In genomic region chr11:8717544-8717875, GRCh38 we compare ENCODE assay signal across 11 cellular contexts. TPM values are rescaled to one million over a fixed set of nuclear protein-coding genes. Genes with fewer than 3 reads are reported as not detected.
A peak's percentile ranks its signal among the peaks of the same experiment; 100 is the strongest.
DNase-seq lines count a peak whose midpoint lies in the region; ATAC-seq, FAIRE-seq and TF ChIP-seq lines count a peak whose summit lies in the region.
"Had no signal": no experiment of that assay in that cellular context is flagged by ENCODE, and none has a peak within 500 bp of the region (broad histone marks: within the 10 kb centered on the region; RNA-seq: fewer than 3 reads in every experiment).

No MANE protein-coding gene starts in this region.

- H3K36me3 ChIP-seq in Caco-2 (ENCODE audit: control insufficient read depth, insufficient read depth, low read length) (peaks cover 1% of the 10 kb centered on the region), RWPE2 (ENCODE audit: low read depth) (peaks cover 43% of the 10 kb centered on the region), keratinocyte (ENCODE audit: control insufficient read depth in 2 of 2, extremely low read depth in 1 of 2, insufficient read depth in 2 of 2, low read length in 2 of 2) (peaks cover 21 to 38% of the 10 kb centered on the region in 2 experiments)

- peaks cover 49% of the 10 kb centered on the region for H3K36me3 Mint-ChIP-seq in Caco-2 (ENCODE audit: insufficient read depth, unreplicated experiment)
- no peaks in the 10 kb centered on the region for H3K36me3 Mint-ChIP-seq in natural killer cell treated with Interleukin-12 subunit alpha and Interleukin-12 subunit beta and Interleukin-15 and Interleukin-18, amount 100 ng/mL, for 72 hours
- H3K36me3 Mint-ChIP-seq: CD14-positive monocyte had no signal

- H3K4me3 ChIP-seq in Caco-2 (ENCODE audit: low read depth, low read length): no peak overlapping the region
- no peak overlapping the region for H3K4me3 ChIP-seq in RWPE2 (ENCODE audit: severe bottlenecking)
- H3K4me3 ChIP-seq in keratinocyte (ENCODE audit: control insufficient read depth in 2 of 3, extremely low read depth in 1 of 3, insufficient read depth in 2 of 3, low read depth in 1 of 3, low read length in 3 of 3): no peak overlapping the region
- H3K4me3 ChIP-seq in skin epidermis: no peak overlapping the region

- H3K27me3 ChIP-seq in Caco-2 (replicated peaks; ENCODE audit: control insufficient read depth, insufficient read depth, low read length): no peaks in the 10 kb centered on the region
- no peaks in the 10 kb centered on the region for H3K27me3 ChIP-seq in RWPE2 (ENCODE audit: insufficient read depth, poor library complexity, severe bottlenecking)
- H3K27me3 ChIP-seq in keratinocyte (ENCODE audit: control insufficient read depth, extremely low read depth, insufficient read depth, low read length): no peaks in the 10 kb centered on the region

- BruUV-seq in Caco-2 (replicated peaks; lab: Mats Ljungman, UMichigan): no TSS peak

- dilution Hi-C loops in keratinocyte (cut with MboI; ENCODE audit: extremely low pct_ligation_motif_present, low sequenced_read_pairs): no loop called here

- H3K9me3 Mint-ChIP-seq in Caco-2 (ENCODE audit: unreplicated experiment): no peaks in the 10 kb centered on the region
- no peaks in the 10 kb centered on the region for H3K9me3 Mint-ChIP-seq in natural killer cell treated with Interleukin-12 subunit alpha and Interleukin-12 subunit beta and Interleukin-15 and Interleukin-18, amount 100 ng/mL, for 72 hours

- FAIRE-seq in keratinocyte (lab: Jason Lieb, UNC): no peak
- FAIRE-seq: GM12892 had no signal

- H3K4me1 ChIP-seq in Caco-2: peaks cover 50% of the 10 kb centered on the region
- H3K4me1 ChIP-seq in RWPE2 (ENCODE audit: insufficient read depth, poor library complexity, severe bottlenecking): peaks cover 54% of the 10 kb centered on the region
- H3K4me1 ChIP-seq in keratinocyte (ENCODE audit: control insufficient read depth, extremely low read depth, insufficient read depth, low read length): peaks cover 54% of the 10 kb centered on the region

- H4K20me1 ChIP-seq in keratinocyte (ENCODE audit: control insufficient read depth, extremely low read depth, insufficient read depth, low read length): no peaks in the 10 kb centered on the region

- peaks cover 4% of the 10 kb centered on the region for H3K9me1 ChIP-seq in keratinocyte (ENCODE audit: control insufficient read depth, extremely low read depth, insufficient read depth, low read length)

- ATAC-seq in RWPE2 (ENCODE audit: low read depth): no peak
- ATAC-seq in natural killer cell treated with Interleukin-12 subunit alpha and Interleukin-12 subunit beta and Interleukin-15 and Interleukin-18, amount 100 ng/mL, for 72 hours: no peak

- no peaks in the 10 kb centered on the region for H3K27me3 Mint-ChIP-seq in Caco-2 (ENCODE audit: insufficient read depth, unreplicated experiment)
- no peaks in the 10 kb centered on the region for H3K27me3 Mint-ChIP-seq in natural killer cell treated with Interleukin-12 subunit alpha and Interleukin-12 subunit beta and Interleukin-15 and Interleukin-18, amount 100 ng/mL, for 72 hours

- CTCF ChIA-PET in Caco-2 (lab: Charles Lee): interaction anchor here (0.6 kb wide), 1 partner anchor 29 kb away, joined by 3 read pairs; no protein-coding TSS in a partner anchor

- DNase-seq in Caco-2 (no peak), RWPE2 (ENCODE audit: low spot score) (no peak), keratinocyte (ENCODE audit: low read depth, low spot score) (no peak), NCI-H1092 treated with DMSO at 0.1 percent for 48 hours (lab: John Stamatoyannopoulos, UW) (no peak), ureter (ENCODE audit: low spot score) (no peak), NCI-H1436 treated with DMSO at 0.1 percent for 48 hours (lab: John Stamatoyannopoulos, UW) (no peak)
- DNase-seq in natural killer cell treated with Interleukin-12 subunit alpha and Interleukin-12 subunit beta and Interleukin-15 and Interleukin-18, amount 100 ng/mL, for 72 hours (ENCODE audit: low spot score): no peak
- DNase-seq: central memory CD4-positive, alpha-beta T cell had no signal

- H2AFZ ChIP-seq in keratinocyte (ENCODE audit: control insufficient read depth, low read length): no peak overlapping the region

- H3K4me1 Mint-ChIP-seq in Caco-2 (ENCODE audit: low read depth, unreplicated experiment): peaks cover 44% of the 10 kb centered on the region
- peaks cover 0 to 13% of the 10 kb centered on the region in 2 donors for H3K4me1 Mint-ChIP-seq in natural killer cell treated with Interleukin-12 subunit alpha and Interleukin-12 subunit beta and Interleukin-15 and Interleukin-18, amount 100 ng/mL, for 72 hours (ENCODE audit: low read depth in 2 of 2)

- intact Hi-C loops in Caco-2 (cut with micrococcal nuclease; ENCODE audit: unreplicated experiment): no loop called here

- TF ChIP-seq CTCF in Caco-2 (IDR thresholded peaks at IDR 0.05; ENCODE audit: insufficient read depth in 1 of 2, low read depth in 1 of 2, low read length in 1 of 2, severe bottlenecking in 1 of 2, unreplicated experiment in 1 of 2): no peak
- no peak for TF ChIP-seq CTCF in RWPE2 (IDR thresholded peaks at IDR 0.05; ENCODE audit: poor library complexity, severe bottlenecking)
- TF ChIP-seq CTCF in keratinocyte (optimal IDR thresholded peaks at IDR 0.05 in 1 of 3, IDR thresholded peaks at IDR 0.05 in 1 of 3, conservative IDR thresholded peaks at IDR 0.05 in 1 of 3; ENCODE audit: extremely low read depth in 1 of 3, insufficient read depth in 2 of 3, low read length in 3 of 3): no peak

- POLR2A ChIA-PET in Caco-2 (lab: Charles Lee): no interaction called here

- H3K4me3 Mint-ChIP-seq in Caco-2 (ENCODE audit: unreplicated experiment): no peak overlapping the region
- H3K4me3 Mint-ChIP-seq in natural killer cell treated with Interleukin-12 subunit alpha and Interleukin-12 subunit beta and Interleukin-15 and Interleukin-18, amount 100 ng/mL, for 72 hours: no peak overlapping the region

- H3K4me2 ChIP-seq in keratinocyte (ENCODE audit: control insufficient read depth, extremely low read depth, insufficient read depth, low read depth, low read length): peak overlapping the region; percentile 43

- H3K27ac ChIP-seq in RWPE2 (ENCODE audit: poor library complexity, severe bottlenecking) (peak overlapping the region; percentile 98), keratinocyte (ENCODE audit: control insufficient read depth, insufficient read depth, low read length) (peak overlapping the region; percentile 23), skin epidermis (peak overlapping the region in 20 of 21 experiments; percentile 39 to 94 (median 76))

- H3K9ac ChIP-seq in keratinocyte (ENCODE audit: control insufficient read depth, extremely low read depth, insufficient read depth, low read length): no peak overlapping the region

- H3K9me3 ChIP-seq in Caco-2 (no peaks in the 10 kb centered on the region), RWPE2 (ENCODE audit: severe bottlenecking) (no peaks in the 10 kb centered on the region), keratinocyte (ENCODE audit: control insufficient read depth, low read depth, low read length) (no peaks in the 10 kb centered on the region)

- H3K27ac Mint-ChIP-seq in Caco-2 (ENCODE audit: unreplicated experiment): peak overlapping the region; percentile 90
- H3K27ac Mint-ChIP-seq in natural killer cell treated with Interleukin-12 subunit alpha and Interleukin-12 subunit beta and Interleukin-15 and Interleukin-18, amount 100 ng/mL, for 72 hours: peak overlapping the region in 1 of 2 donors; percentile 45

- no peaks in the 10 kb centered on the region for H3K79me2 ChIP-seq in keratinocyte (ENCODE audit: control insufficient read depth, insufficient read depth, low read length)

RNA-seq across cellular contexts. Expression of gene RPL27A, which starts 34.9 kb away (rescaled TPM):
- 1,008 and 1,047 TPM in 2 replicates for total RNA-seq in Caco-2 (2022)
- 1,089 to 1,483 TPM (median 1,450 TPM) in 3 replicates for polyA plus RNA-seq in keratinocyte
- polyA plus RNA-seq in keratinocyte (2011; ENCODE audit: low read depth): 769 TPM
- polyA plus RNA-seq in keratinocyte (2011; cell fraction: cytosol; rRNA removed): 863 and 1,235 TPM in 2 replicates
- polyA plus RNA-seq in keratinocyte (2011; cell fraction: nucleus; rRNA removed): 267 and 297 TPM in 2 replicates
- 1,861 and 2,131 TPM in 2 replicates for polyA plus RNA-seq in keratinocyte (2012; ENCODE audit: low replicate concordance)
- polyA minus RNA-seq in keratinocyte: 257 to 398 TPM (median 392 TPM) in 3 replicates
- 683 TPM for polyA minus RNA-seq in keratinocyte (2011; cell fraction: cytosol; rRNA and poly(A)+ RNA removed)
- 94.8 and 128 TPM in 2 replicates for polyA minus RNA-seq in keratinocyte (2011; cell fraction: nucleus; rRNA and poly(A)+ RNA removed)
- total RNA-seq in ureter: 976 TPM
- total RNA-seq in natural killer cell treated with Interleukin-12 subunit alpha and Interleukin-12 subunit beta and Interleukin-15 and Interleukin-18, amount 100 ng/mL, for 72 hours: 100 to 1,000 TPM; 504 to 846 TPM

RNA-seq across cellular contexts. Expression of gene TRIM66, which starts 35.0 kb away (rescaled TPM):
- 18.4 and 21.1 TPM in 2 replicates for total RNA-seq in Caco-2 (2022)
- 3.4 to 5.4 TPM (median 5.1 TPM) in 3 replicates for polyA plus RNA-seq in keratinocyte
- 9.0 TPM for polyA plus RNA-seq in keratinocyte (2011; ENCODE audit: low read depth)
- polyA plus RNA-seq in keratinocyte (2011; cell fraction: cytosol; rRNA removed): 1.2 and 2.6 TPM in 2 replicates
- 23.5 and 30.4 TPM in 2 replicates for polyA plus RNA-seq in keratinocyte (2011; cell fraction: nucleus; rRNA removed)
- polyA plus RNA-seq in keratinocyte (2012; ENCODE audit: low replicate concordance): 2.4 and 4.1 TPM in 2 replicates
- 5.9 to 16.1 TPM (median 8.5 TPM) in 3 replicates for polyA minus RNA-seq in keratinocyte
- 2.5 TPM for polyA minus RNA-seq in keratinocyte (2011; cell fraction: cytosol; rRNA and poly(A)+ RNA removed)
- 15.6 and 30.3 TPM in 2 replicates for polyA minus RNA-seq in keratinocyte (2011; cell fraction: nucleus; rRNA and poly(A)+ RNA removed)
- 40.1 TPM for total RNA-seq in ureter
- total RNA-seq in natural killer cell treated with Interleukin-12 subunit alpha and Interleukin-12 subunit beta and Interleukin-15 and Interleukin-18, amount 100 ng/mL, for 72 hours: 10 to 100 TPM; 12.5 to 27.7 TPM

Comparison
In these comparisons a context has a peak if more than half of its experiments do, and no peak if none do; other contexts are left out.
1. H3K27ac ChIP-seq: peak in every context shown above with its lines; median percentile 98 in RWPE2; 76 in skin epidermis; 23 in keratinocyte.